ENCODE assay signal across 8 cellular contexts in the genomic region with DNA sequence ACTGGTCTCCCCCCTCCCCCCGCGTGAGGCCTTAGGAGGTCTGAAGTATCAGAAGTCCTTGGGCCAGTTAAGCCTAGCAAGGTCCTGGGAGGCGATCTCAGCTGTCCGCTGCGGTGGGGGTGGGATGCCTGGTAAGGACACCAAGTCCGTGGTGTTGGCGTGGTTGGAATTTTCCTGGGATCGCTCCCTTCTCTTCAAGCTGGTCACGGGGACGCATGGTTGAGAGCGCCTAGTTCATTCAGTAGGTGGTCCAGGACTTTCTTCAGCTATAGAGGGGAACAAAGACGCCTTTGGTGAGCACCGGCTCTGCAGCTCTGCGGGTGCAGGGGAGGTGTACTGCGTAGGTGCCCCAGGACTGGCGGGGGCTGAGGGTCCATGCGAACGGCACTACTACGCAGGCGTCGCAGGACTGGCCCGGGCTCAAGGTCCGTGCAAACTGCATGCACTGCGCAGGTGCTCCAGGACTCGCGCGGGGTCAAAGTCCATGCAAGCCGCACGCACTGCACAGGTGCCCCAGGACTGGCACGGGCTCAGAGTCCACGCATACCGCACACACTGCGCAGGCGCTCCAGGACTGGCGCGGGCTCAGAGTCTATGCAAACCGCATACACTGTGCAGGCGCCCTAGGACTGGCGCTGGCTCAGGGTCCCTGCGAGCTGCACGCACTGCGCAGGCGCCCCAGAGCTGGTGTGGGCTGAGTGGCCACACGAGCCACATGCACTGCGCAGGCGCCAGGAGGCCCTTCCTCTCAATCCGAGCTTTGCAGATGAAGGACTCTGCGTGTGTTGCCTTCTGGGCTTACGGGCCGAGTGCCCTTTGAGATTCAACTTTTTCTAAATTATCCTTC. TPM values are rescaled to one million over a fixed set of nuclear protein-coding genes. Genes with fewer than 3 reads are reported as not detected.
DNase-seq lines count a peak whose midpoint lies in the region; ATAC-seq and TF ChIP-seq lines count a peak whose summit lies in the region.

No MANE protein-coding gene starts in this region.

- H3K27ac Mint-ChIP-seq in CD8-positive, alpha-beta memory T cell: peak overlapping the region in 7 of 8 donors; percentile 23 to 84 (median 63)

- H3K4me3 Mint-ChIP-seq in CD8-positive, alpha-beta memory T cell: peak overlapping the region; percentile 50 to 77 (median 69)

- no peaks in the 10 kb centered on the region for H3K9me3 ChIP-seq in CD8-positive, alpha-beta memory T cell (ENCODE audit: low read length)
- H3K9me3 ChIP-seq in breast epithelium: no peaks in the 10 kb centered on the region

- H3K4me1 Mint-ChIP-seq in CD8-positive, alpha-beta memory T cell: peaks cover 38 to 64% (median 56%) of the 10 kb centered on the region in 3 donors

- TF ChIP-seq RAD21 in Ishikawa (IDR thresholded peaks at IDR 0.05; ENCODE audit: low read depth): no peak

- no peak for ATAC-seq in HG02981 (IDR thresholded peaks at IDR 0.05; ENCODE audit: unreplicated experiment)

- H3K27me3 ChIP-seq in CD8-positive, alpha-beta memory T cell (ENCODE audit: insufficient read depth, low read length, poor library complexity, severe bottlenecking): no peaks in the 10 kb centered on the region
- H3K27me3 ChIP-seq in breast epithelium: no peaks in the 10 kb centered on the region
- H3K27me3 ChIP-seq in layer of hippocampus (ENCODE audit: control insufficient read depth, insufficient read depth, low read length): no peaks in the 10 kb centered on the region

- peaks cover 0 to 10% (median 4%) of the 10 kb centered on the region in 3 donors for H3K36me3 Mint-ChIP-seq in CD8-positive, alpha-beta memory T cell

- POLR2A ChIA-PET in CD8-positive, alpha-beta memory T cell (lab: Charles Lee): interaction anchor here (1.0 kb wide), 1 partner anchor 37 kb away, joined by 3 read pairs; no protein-coding TSS in a partner anchor

- TF ChIP-seq POLR2A in breast epithelium (IDR thresholded peaks at IDR 0.05): no peak

- DNase-seq in CD8-positive, alpha-beta memory T cell: peak in 4 of 5 donors; percentile 48 to 72 (median 52)
- DNase-seq in breast epithelium (ENCODE audit: low spot score in 2 of 2) (peak; percentile 66 to 70), NCI-H1694 (lab: John Stamatoyannopoulos, UW) (no peak)
- DNase-seq in stimulated activated CD4-positive, alpha-beta T cell treated with anti-CD3 and anti-CD28 coated beads, Interleukin-2, amount 100 ng/mL, for 24 hours: peak; percentile 64 to 78

- TF ChIP-seq EP300 in Ishikawa (IDR thresholded peaks at IDR 0.05; ENCODE audit: borderline replicate concordance): no peak

- H3K4me1 ChIP-seq in CD8-positive, alpha-beta memory T cell (ENCODE audit: insufficient read depth, low read length): peaks cover 14% of the 10 kb centered on the region
- no peaks in the 10 kb centered on the region for H3K4me1 ChIP-seq in breast epithelium

- intact Hi-C loops in breast epithelium (cut with DNase I; ENCODE audit: low total_unique reads): no loop called here

- no peaks in the 10 kb centered on the region for H3K36me3 ChIP-seq in CD8-positive, alpha-beta memory T cell (ENCODE audit: insufficient read depth, low read length)
- no peaks in the 10 kb centered on the region for H3K36me3 ChIP-seq in breast epithelium

- peak overlapping the region; percentile 24 for H3K27ac ChIP-seq in CD8-positive, alpha-beta memory T cell (ENCODE audit: low read depth, low read length)
- peak overlapping the region; percentile 64 for H3K27ac ChIP-seq in VCaP
- peak overlapping the region; percentile 72 to 80 for H3K27ac ChIP-seq in breast epithelium
- peak overlapping the region; percentile 74 for H3K27ac ChIP-seq in layer of hippocampus (ENCODE audit: low read depth, low read length)

- CTCF ChIA-PET in CD8-positive, alpha-beta memory T cell (lab: Charles Lee): interaction anchor here (1.0 to 2.9 kb wide), 3 partner anchors 9 to 72 kb away, joined by 3 to 11 read pairs (median 4); a partner anchor contains a TSS

- H3K4me3 ChIP-seq in CD8-positive, alpha-beta memory T cell (ENCODE audit: low read length): no peak overlapping the region
- H3K4me3 ChIP-seq in breast epithelium: peak overlapping the region; percentile 24 to 59 (median 47)

- no peaks in the 10 kb centered on the region for H3K9me3 Mint-ChIP-seq in CD8-positive, alpha-beta memory T cell

- no peak for TF ChIP-seq CTCF in VCaP (conservative IDR thresholded peaks at IDR 0.05)
- no peak for TF ChIP-seq CTCF in breast epithelium (IDR thresholded peaks at IDR 0.05)

- peaks cover 0 to 2% of the 10 kb centered on the region in 2 donors for H3K27me3 Mint-ChIP-seq in CD8-positive, alpha-beta memory T cell

TF ChIP-seq in Ishikawa, 13 proteins besides CTCF, POLR2A, EP300 and RAD21:
- no peak for TF ChIP-seq NFIC (IDR thresholded peaks at IDR 0.05)
- no peak for TF ChIP-seq FOXM1 (IDR thresholded peaks at IDR 0.05; ENCODE audit: borderline replicate concordance, low read depth)
- TF ChIP-seq, protein P1, sequence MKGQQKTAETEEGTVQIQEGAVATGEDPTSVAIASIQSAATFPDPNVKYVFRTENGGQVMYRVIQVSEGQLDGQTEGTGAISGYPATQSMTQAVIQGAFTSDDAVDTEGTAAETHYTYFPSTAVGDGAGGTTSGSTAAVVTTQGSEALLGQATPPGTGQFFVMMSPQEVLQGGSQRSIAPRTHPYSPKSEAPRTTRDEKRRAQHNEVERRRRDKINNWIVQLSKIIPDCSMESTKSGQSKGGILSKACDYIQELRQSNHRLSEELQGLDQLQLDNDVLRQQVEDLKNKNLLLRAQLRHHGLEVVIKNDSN (IDR thresholded peaks at IDR 0.05): no peak
- TF ChIP-seq, protein P2, sequence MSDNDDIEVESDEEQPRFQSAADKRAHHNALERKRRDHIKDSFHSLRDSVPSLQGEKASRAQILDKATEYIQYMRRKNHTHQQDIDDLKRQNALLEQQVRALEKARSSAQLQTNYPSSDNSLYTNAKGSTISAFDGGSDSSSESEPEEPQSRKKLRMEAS (IDR thresholded peaks at IDR 0.05): peak; percentile 64; the same call in 1 of the 2 replicates
- TF ChIP-seq TAF1 (IDR thresholded peaks at IDR 0.05; ENCODE audit: low read depth): peak; percentile 46

RNA-seq across cellular contexts. Expression of a gene that starts 36.6 kb away (rescaled TPM):
- total RNA-seq in CD8-positive, alpha-beta memory T cell: 100 to 1,000 TPM; 420 to 421 TPM
- polyA plus RNA-seq in CD8-positive, alpha-beta memory T cell: 201 TPM
- total RNA-seq in breast epithelium: 100 to 1,000 TPM in 2 of 3 donors, 10 to 100 TPM in 1; 68.5 to 166 (median 127) TPM

Comparison
In these comparisons a context has a peak if more than half of its experiments do, and no peak if none do; other contexts are left out.
1. H3K27ac ChIP-seq: peak in every context shown above with its lines; median percentile 76 in breast epithelium; 74 in layer of hippocampus; 64 in VCaP; 24 in CD8-positive, alpha-beta memory T cell.